ENCODE assay signal across 9 cellular contexts in genomic region chr4:183798921-183799307, GRCh38.
DNase-seq lines count a peak whose midpoint lies in the region; TF ChIP-seq lines count a peak whose summit lies in the region.
"Had no signal": no experiment of that assay in that cellular context is flagged by ENCODE, and none has a peak within 500 bp of the region (broad histone marks: within the 10 kb centered on the region; RNA-seq: fewer than 3 reads in every experiment).

No MANE protein-coding gene starts in this region.

- no peak for TF ChIP-seq POLR2A in spleen (IDR thresholded peaks at IDR 0.05)
- no peak for TF ChIP-seq POLR2A in sigmoid colon (IDR thresholded peaks at IDR 0.05)

- peaks cover 7% of the 10 kb centered on the region for H3K4me1 Mint-ChIP-seq in activated CD4-positive, alpha-beta T cell treated with anti-CD3 and anti-CD28 coated beads, Interleukin-2, amount 10 ng/mL, durations not matched to agents 24 days and 14 days
- peaks cover 4% of the 10 kb centered on the region for H3K4me1 Mint-ChIP-seq in T-helper 2 cell treated with Interferon-gamma antibody and Interleukin-4, amounts not matched to agents 5 μg/mL and 100 μg/mL, for 36 hours (ENCODE audit: low read depth)

- TF ChIP-seq CTCF in spleen (IDR thresholded peaks at IDR 0.05 in 8 of 11, conservative IDR thresholded peaks at IDR 0.05 in 3 of 11), result no peak
- TF ChIP-seq CTCF in sigmoid colon (IDR thresholded peaks at IDR 0.05), result no peak
- no peak for TF ChIP-seq CTCF in BE2C (IDR thresholded peaks at IDR 0.05; ENCODE audit: low read depth, low read length)

- H3K36me3 Mint-ChIP-seq in activated CD4-positive, alpha-beta T cell treated with anti-CD3 and anti-CD28 coated beads, Interleukin-2, amount 10 ng/mL, durations not matched to agents 24 days and 14 days (ENCODE audit: low read depth), result no peaks in the 10 kb centered on the region
- H3K36me3 Mint-ChIP-seq in T-helper 2 cell treated with Interferon-gamma antibody and Interleukin-4, amounts not matched to agents 5 μg/mL and 100 μg/mL, for 36 hours (ENCODE audit: low read depth), result no peaks in the 10 kb centered on the region

- H3K4me3 Mint-ChIP-seq in activated CD4-positive, alpha-beta T cell treated with anti-CD3 and anti-CD28 coated beads, Interleukin-2, amount 10 ng/mL, durations not matched to agents 24 days and 14 days, result peak overlapping the region; percentile 72
- peak overlapping the region; percentile 60 for H3K4me3 Mint-ChIP-seq in T-helper 2 cell treated with Interferon-gamma antibody and Interleukin-4, amounts not matched to agents 5 μg/mL and 100 μg/mL, for 36 hours

- H3K9me3 ChIP-seq in iPS-15b (ENCODE audit: control insufficient read depth, insufficient read depth, low read length) (no peaks in the 10 kb centered on the region), spleen (peaks cover 0 to 13% (median 11%) of the 10 kb centered on the region in 8 donors), sigmoid colon (peaks cover 0 to 7% (median 3%) of the 10 kb centered on the region in 4 donors), BE2C (no peaks in the 10 kb centered on the region)

- peaks cover 6% of the 10 kb centered on the region for H3K9me3 Mint-ChIP-seq in activated CD4-positive, alpha-beta T cell treated with anti-CD3 and anti-CD28 coated beads, Interleukin-2, amount 10 ng/mL, durations not matched to agents 24 days and 14 days
- peaks cover 6% of the 10 kb centered on the region for H3K9me3 Mint-ChIP-seq in T-helper 2 cell treated with Interferon-gamma antibody and Interleukin-4, amounts not matched to agents 5 μg/mL and 100 μg/mL, for 36 hours

- 13 to 26% (median 17%) methylated on average over 11 of the region's 11 CpGs for WGBS in spleen, 5 donors
- 7 to 11% methylated on average over 11 of the region's 11 CpGs for WGBS in sigmoid colon, 2 donors

- TF ChIP-seq EP300 in sigmoid colon (IDR thresholded peaks at IDR 0.05), result no peak

- no peak overlapping the region for H3K27ac Mint-ChIP-seq in activated CD4-positive, alpha-beta T cell treated with anti-CD3 and anti-CD28 coated beads, Interleukin-2, amount 10 ng/mL, durations not matched to agents 24 days and 14 days
- no peak overlapping the region for H3K27ac Mint-ChIP-seq in T-helper 2 cell treated with Interferon-gamma antibody and Interleukin-4, amounts not matched to agents 5 μg/mL and 100 μg/mL, for 36 hours

- H3K4me3 ChIP-seq in iPS-15b (ENCODE audit: low read depth, low read length), result peak overlapping the region; percentile 70
- H3K4me3 ChIP-seq in spleen, result peak overlapping the region; percentile 25 to 83 (median 58)
- H3K4me3 ChIP-seq in sigmoid colon, result peak overlapping the region in 2 of 4 donors; percentile 52 to 57
- H3K4me3 ChIP-seq in BE2C (ENCODE audit: low read depth, low read length), result no peak overlapping the region

- H3K27me3 Mint-ChIP-seq in activated CD4-positive, alpha-beta T cell treated with anti-CD3 and anti-CD28 coated beads, Interleukin-2, amount 10 ng/mL, durations not matched to agents 24 days and 14 days, result peaks cover 62% of the 10 kb centered on the region
- H3K27me3 Mint-ChIP-seq in T-helper 2 cell treated with Interferon-gamma antibody and Interleukin-4, amounts not matched to agents 5 μg/mL and 100 μg/mL, for 36 hours (ENCODE audit: low read depth), result peaks cover 67% of the 10 kb centered on the region

- intact Hi-C loops in activated CD4-positive, alpha-beta T cell treated with anti-CD3 and anti-CD28 coated beads, Interleukin-2, amount 10 ng/mL, durations not matched to agents 24 days and 14 days (cut with micrococcal nuclease), result loop anchor here (10.0 kb wide), 2 partner anchors 106 to 1216 kb away; partner anchors contain the start of genes HELT and STOX2
- intact Hi-C loops in spleen (cut with DNase I; ENCODE audit: low total_unique reads), result no loop called here
- intact Hi-C loops in sigmoid colon (cut with DNase I), result no loop called here

- peak; percentile 62 for DNase-seq in activated CD4-positive, alpha-beta T cell treated with anti-CD3 and anti-CD28 coated beads, Interleukin-2, amount 10 ng/mL, durations not matched to agents 24 days and 14 days
- no peak for DNase-seq in activated CD4-positive, alpha-beta T cell treated with anti-CD3 and anti-CD28 coated beads, Interleukin-2, amount 50 U/mL, for 1 hour
- no peak for DNase-seq in T-helper 2 cell treated with Interferon-gamma antibody and Interleukin-4, amounts not matched to agents 5 μg/mL and 100 μg/mL, for 36 hours (ENCODE audit: low spot score)
- no peak for DNase-seq in spleen
- DNase-seq in NCI-H82 (lab: John Stamatoyannopoulos, UW), result no peak
- DNase-seq in sigmoid colon, result no peak
- no peak for DNase-seq in BE2C
- DNase-seq: NCI-H2227 treated with DMSO at 0.1 percent for 48 hours had no signal

- peak overlapping the region in 6 of 8 donors; percentile 27 to 88 (median 85) for H3K27ac ChIP-seq in spleen
- H3K27ac ChIP-seq in sigmoid colon, result peak overlapping the region in 2 of 4 donors; percentile 14 to 62

- peaks cover 54% of the 10 kb centered on the region for H3K27me3 ChIP-seq in iPS-15b (ENCODE audit: control insufficient read depth, insufficient read depth, low read length)
- peaks cover 0 to 76% (median 16%) of the 10 kb centered on the region in 7 donors for H3K27me3 ChIP-seq in spleen (replicated peaks in 1 of 7)
- peaks cover 15 to 42% (median 23%) of the 10 kb centered on the region in 3 donors for H3K27me3 ChIP-seq in sigmoid colon
- H3K27me3 ChIP-seq in BE2C, result peaks cover 41% of the 10 kb centered on the region

- H3K36me3 ChIP-seq in iPS-15b (ENCODE audit: control insufficient read depth, insufficient read depth, low read length) (no peaks in the 10 kb centered on the region), spleen (no peaks in the 10 kb centered on the region), sigmoid colon (no peaks in the 10 kb centered on the region), BE2C (no peaks in the 10 kb centered on the region)

- H3K4me1 ChIP-seq in iPS-15b (ENCODE audit: control insufficient read depth, insufficient read depth, low read length) (peaks cover 20% of the 10 kb centered on the region), spleen (peaks cover 0 to 44% (median 19%) of the 10 kb centered on the region in 6 donors), sigmoid colon (peaks cover 0 to 20% (median 15%) of the 10 kb centered on the region in 4 donors), BE2C (no peaks in the 10 kb centered on the region)

- H3K9ac ChIP-seq in iPS-15b (ENCODE audit: low read depth, low read length), result no peak overlapping the region
